29 cellular contexts compared by ENCODE assay signal in genomic region chr6:1621328-1621701, GRCh38. TPM values are rescaled to one million over a fixed set of nuclear protein-coding genes. Genes with fewer than 3 reads are reported as not detected.
DNase-seq lines count a peak whose midpoint lies in the region; ATAC-seq, FAIRE-seq and TF ChIP-seq lines count a peak whose summit lies in the region.
"Had no signal": no experiment of that assay in that cellular context is flagged by ENCODE, and none has a peak within 500 bp of the region (broad histone marks: within the 10 kb centered on the region; RNA-seq: fewer than 3 reads in every experiment).

No MANE protein-coding gene starts in this region.

- BruUV-seq in HepG2 (replicated peaks; lab: Mats Ljungman, UMichigan): no TSS peak

- H4K20me1 ChIP-seq in HepG2 (ENCODE audit: insufficient read depth, low read length): no peaks in the 10 kb centered on the region; the same call in 1 of the 2 replicates

- intact Hi-C loops in HepG2 (cut with micrococcal nuclease; ENCODE audit: unreplicated experiment): no loop called here
- intact Hi-C loops in uterus (cut with DNase I; ENCODE audit: low total_unique reads): no loop called here

- H3K9me3 ChIP-seq in HepG2 (ENCODE audit: low read length) (no peaks in the 10 kb centered on the region), uterus (no peaks in the 10 kb centered on the region)

- H3K4me3 ChIP-seq in H7 (ENCODE audit: insufficient read depth, low read depth, low read length) (no peak overlapping the region), HepG2 (replicated peaks in 1 of 3; ENCODE audit: insufficient read depth in 1 of 3, low read depth in 2 of 3, low read length in 3 of 3) (no peak overlapping the region), uterus (no peak overlapping the region)

- H3K79me2 ChIP-seq in HepG2 (ENCODE audit: insufficient read depth, low read length): no peaks in the 10 kb centered on the region

- TF ChIP-seq RAD21 in HepG2 (CRISPR knock-in tag; IDR thresholded peaks at IDR 0.05): no peak

- CTCF ChIA-PET in HepG2 (lab: Yijun Ruan, JAX; ENCODE audit: low intra/inter-chr PET ratio, low total read pairs): no interaction called here

- H2AFZ ChIP-seq in HepG2 (ENCODE audit: low read length): no peak overlapping the region

- no peak overlapping the region for H3K9ac ChIP-seq in HepG2 (ENCODE audit: insufficient read depth, low read depth, low read length)

- no peak for TF ChIP-seq EP300 in HepG2 (IDR thresholded peaks at IDR 0.05; ENCODE audit: low read depth in 2 of 2, low read length in 2 of 2)
- TF ChIP-seq EP300 in HepG2 (CRISPR knock-in tag; IDR thresholded peaks at IDR 0.05; ENCODE audit: borderline replicate concordance): no peak

- H3K4me2 ChIP-seq in HepG2 (ENCODE audit: low read depth, low read length): no peak overlapping the region

- FAIRE-seq in HepG2 (lab: Jason Lieb, UNC): no peak
- FAIRE-seq: bronchial epithelial cell, colon, GM19239, H54, RCC 7860, small intestine had no signal

- 97% methylated on average over 24 of the region's 24 CpGs for WGBS in HepG2 (ENCODE audit: low lambda C conversion rate)

- H3K27ac ChIP-seq in cingulate gyrus (ENCODE audit: low read depth, low read length) (peak overlapping the region; percentile 72), HepG2 (ENCODE audit: extremely low read length, insufficient read depth, low read length) (no peak overlapping the region), uterus (no peak overlapping the region)

- TF ChIP-seq POLR2A in HepG2 (IDR thresholded peaks at IDR 0.05; ENCODE audit: insufficient read depth in 1 of 2, low read depth in 2 of 2, low read length in 2 of 2) (no peak), uterus (IDR thresholded peaks at IDR 0.05) (no peak)

- DNase-seq in H7 (peak; percentile 83), HepG2 (ENCODE audit: low spot score) (no peak), retina (peak; percentile 56), uterus (no peak)
- DNase-seq in stimulated activated CD4-positive, alpha-beta T cell treated with anti-CD3 and anti-CD28 coated beads, Interleukin-4, amount 100 ng/mL, for 24 hours: no peak
- DNase-seq in activated CD4-positive, CD25-positive, alpha-beta regulatory T cell treated with anti-CD3 and anti-CD28 coated beads, Interleukin-2, amount 50 U/mL, for 72 hours: no peak
- DNase-seq: activated CD8-positive, alpha-beta T cell treated with anti-CD3 and anti-CD28 coated beads for 36 hours; amygdala; CD8-positive, alpha-beta memory T cell; DMS 273 treated with DMSO at 0.1 percent for 48 hours; effector CD8-positive, alpha-beta T cell; erythroblast; islet precursor cell; midbrain; MV-4-11; naive B cell; NCI-H146; NCI-H2107; NCI-H748 treated with DMSO at 0.1 percent for 48 hours; SIG-M5; small intestine had no signal

- POLR2A ChIA-PET in HepG2 (lab: Yijun Ruan, JAX): no interaction called here

- TF ChIP-seq CTCF in HepG2 (CRISPR knock-in tag; IDR thresholded peaks at IDR 0.05) (no peak), uterus (IDR thresholded peaks at IDR 0.05) (no peak)

- H3K36me3 ChIP-seq in H7 (replicated peaks; ENCODE audit: control insufficient read depth, insufficient read depth, low read length): no peaks in the 10 kb centered on the region
- H3K36me3 ChIP-seq in HepG2 (replicated peaks in 1 of 2; ENCODE audit: control insufficient read depth in 1 of 2, insufficient read depth in 2 of 2, low read length in 2 of 2): peaks cover 4 to 34% of the 10 kb centered on the region in 2 experiments; a peak in 4 of 5 replicates
- no peaks in the 10 kb centered on the region for H3K36me3 ChIP-seq in uterus

- in situ Hi-C loops in HepG2 (cut with HindIII; ENCODE audit: extremely low pct_ligation_motif_present, low pct_unique_long_range_greater_than_20kb): no loop called here

- ATAC-seq in HepG2: no peak
- no peak for ATAC-seq in HG02623 (IDR thresholded peaks at IDR 0.05; ENCODE audit: unreplicated experiment)
- ATAC-seq: activated CD8-positive, alpha-beta T cell treated with anti-CD3 and anti-CD28 coated beads for 36 hours; activated naive CD4-positive, alpha-beta T cell treated with anti-CD3 and anti-CD28 coated beads, Interleukin-2, amount 50 U/mL, for 72 hours had no signal

- H3K27me3 ChIP-seq in H7 (ENCODE audit: control insufficient read depth, insufficient read depth, low read length) (peaks cover 100% of the 10 kb centered on the region), HepG2 (ENCODE audit: control insufficient read depth in 1 of 2, insufficient read depth in 2 of 2, low read length in 2 of 2) (no peaks in the 10 kb centered on the region), uterus (peaks cover 0 to 16% of the 10 kb centered on the region in 2 donors)

- H3K4me1 ChIP-seq in HepG2 (ENCODE audit: insufficient read depth, low read length) (no peaks in the 10 kb centered on the region), uterus (no peaks in the 10 kb centered on the region)

TF ChIP-seq in HepG2, 621 proteins besides CTCF, POLR2A, EP300 and RAD21:
- peak; percentile 42 for TF ChIP-seq AGO2 (optimal IDR thresholded peaks at IDR 0.05; ENCODE audit: low read depth, low read length)
- TF ChIP-seq ZNF530 (CRISPR knock-in tag; IDR thresholded peaks at IDR 0.05; ENCODE audit: low read depth): no peak

RNA-seq across cellular contexts. Expression of gene FOXC1, which starts 11.6 kb away (rescaled TPM):
- 3.7 and 6.8 TPM in 2 replicates for total RNA-seq in H7 (2014; rRNA removed; shearing (Covaris generic))
- total RNA-seq in HepG2 (2016; rRNA removed; fragmentation: Illumina TruSeq; extraction: Trizol) (0.46 and 0.55 TPM in 2 replicates), uterus (10 to 100 TPM in 1 of 4 donors, 1 to 10 TPM in 3; 1.8 to 15.2 (median 5.1) TPM)
- total RNA-seq in HepG2 (2016; cell fraction: cytosol; rRNA removed; fragmentation: Illumina TruSeq; extraction: Trizol; ENCODE audit: low read depth): 0.09 TPM in 1 of 2 replicates, not detected in the other
- total RNA-seq in HepG2 (2016; cell fraction: insoluble cytoplasmic fraction; rRNA removed; fragmentation: Illumina TruSeq; extraction: Trizol): 0.42 and 0.50 TPM in 2 replicates
- 0.28 and 0.31 TPM in 2 replicates for total RNA-seq in HepG2 (2016; cell fraction: membrane; rRNA removed; fragmentation: Illumina TruSeq; extraction: Trizol)
- total RNA-seq in HepG2 (2016; cell fraction: nucleus; rRNA removed; fragmentation: Illumina TruSeq; extraction: Trizol): 0.47 and 0.50 TPM in 2 replicates
- 0.37 and 0.44 TPM in 2 replicates for polyA plus RNA-seq in HepG2 (2011; rRNA removed)
- 0.19 and 0.23 TPM in 2 replicates for polyA plus RNA-seq in HepG2 (2011; cell fraction: cytosol; rRNA removed)
- 0.23 and 0.27 TPM in 2 replicates for polyA plus RNA-seq in HepG2 (2011; cell fraction: nucleus; rRNA removed)
- polyA plus RNA-seq in HepG2 (2012): 0.30 and 0.53 TPM in 2 replicates
- 0.05 and 0.09 TPM in 2 replicates for polyA plus RNA-seq in HepG2 (2016; cell fraction: cytosol; fragmentation: Illumina TruSeq; extraction: Trizol; ENCODE audit: low read depth)
- 0.89 and 1.2 TPM in 2 replicates for polyA plus RNA-seq in HepG2 (2016; cell fraction: insoluble cytoplasmic fraction; fragmentation: Illumina TruSeq; extraction: Trizol; ENCODE audit: low read depth)
- polyA plus RNA-seq in HepG2 (2016; cell fraction: membrane; fragmentation: Illumina TruSeq; extraction: Trizol; ENCODE audit: low read depth): 0.26 and 0.35 TPM in 2 replicates
- polyA plus RNA-seq in HepG2 (2016; cell fraction: nucleus; fragmentation: Illumina TruSeq; extraction: Trizol; ENCODE audit: insufficient read depth, low read depth): 0.72 and 0.95 TPM in 2 replicates
- 0.30 and 18.3 TPM in 2 replicates for polyA minus RNA-seq in HepG2 (2011; rRNA and poly(A)+ RNA removed; ENCODE audit: low replicate concordance)
- 0.30 and 0.97 TPM in 2 replicates for polyA minus RNA-seq in HepG2 (2011; cell fraction: cytosol; rRNA and poly(A)+ RNA removed)
- 0.25 and 0.52 TPM in 2 replicates for polyA minus RNA-seq in HepG2 (2011; cell fraction: nucleus; rRNA and poly(A)+ RNA removed)
- total RNA-seq: CD8-positive, alpha-beta memory T cell had no signal
- polyA plus RNA-seq: CD8-positive, alpha-beta memory T cell had no signal

Comparison
In these comparisons a context has a peak if more than half of its experiments do, and no peak if none do; other contexts are left out.
1. DNase-seq: peak in H7 (single experiment) and retina (single experiment); none in HepG2 (single experiment), stimulated activated CD4-positive, alpha-beta T cell treated with anti-CD3 and anti-CD28 coated beads, Interleukin-4, amount 100 ng/mL, for 24 hours (single experiment), uterus (0 of 2) and activated CD4-positive, CD25-positive, alpha-beta regulatory T cell treated with anti-CD3 and anti-CD28 coated beads, Interleukin-2, amount 50 U/mL, for 72 hours (single experiment).